1 cellular context compared by ENCODE assay signal in genomic region chr10:79779992-79780391, GRCh38.
TF ChIP-seq lines count a peak whose summit lies in the region.

No MANE protein-coding gene starts in this region.

TF ChIP-seq in K562, 482 proteins besides CTCF, POLR2A, EP300 and RAD21:
- TF ChIP-seq PKNOX1 (IDR thresholded peaks at IDR 0.05) = peak; percentile 19; the same call in 1 of the 2 replicates
